18 cellular contexts compared by ENCODE assay signal in the genomic region with DNA sequence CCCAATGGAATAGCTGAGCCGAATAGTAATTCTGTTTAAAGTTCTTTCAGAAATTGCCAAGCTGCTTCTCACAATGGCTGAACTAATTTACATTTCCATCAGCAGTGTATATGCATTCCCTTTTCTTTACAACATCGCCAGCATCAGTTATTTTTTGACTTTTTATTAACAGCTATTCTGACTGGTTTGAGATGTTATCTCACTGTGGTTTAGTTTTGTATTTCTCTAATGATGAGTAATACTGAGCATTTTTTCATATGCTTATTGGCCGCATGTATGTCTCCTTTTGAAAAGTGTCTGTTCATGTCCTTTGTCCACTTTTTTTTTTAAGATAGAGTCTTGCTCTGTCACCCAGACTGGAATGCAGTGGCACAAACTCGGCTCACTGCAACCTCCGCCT.
DNase-seq lines count a peak whose midpoint lies in the region; ATAC-seq and TF ChIP-seq lines count a peak whose summit lies in the region.
"Had no signal": no experiment of that assay in that cellular context is flagged by ENCODE, and none has a peak within 500 bp of the region (broad histone marks: within the 10 kb centered on the region; RNA-seq: fewer than 3 reads in every experiment).

No MANE protein-coding gene starts in this region.

- H2AFZ ChIP-seq in mammary epithelial cell (ENCODE audit: low read depth, low read length): no peak overlapping the region
- H2AFZ ChIP-seq in mesenchymal stem cell (ENCODE audit: low read depth, low read length): no peak overlapping the region
- H2AFZ ChIP-seq: PC-9 had no signal

- no peak for TF ChIP-seq CTCF in mammary epithelial cell (conservative IDR thresholded peaks at IDR 0.05 in 1 of 2, IDR thresholded peaks at IDR 0.05 in 1 of 2; ENCODE audit: extremely low read depth in 1 of 2, insufficient read depth in 1 of 2, low read depth in 1 of 2, low read length in 2 of 2)
- TF ChIP-seq CTCF in breast epithelium (IDR thresholded peaks at IDR 0.05): no peak
- TF ChIP-seq CTCF in vagina (IDR thresholded peaks at IDR 0.05): no peak

- H3K9me3 Mint-ChIP-seq in CD8-positive, alpha-beta memory T cell: no peaks in the 10 kb centered on the region

- H3K27me3 Mint-ChIP-seq in CD8-positive, alpha-beta memory T cell: no peaks in the 10 kb centered on the region

- H3K4ac ChIP-seq in mesenchymal stem cell (ENCODE audit: low read depth in 1 of 2, low read length in 2 of 2): no peak overlapping the region

- no peak overlapping the region for H4K91ac ChIP-seq in mesenchymal stem cell (ENCODE audit: low read length)

- H3K4me2 ChIP-seq in mammary epithelial cell (ENCODE audit: insufficient read depth, low read depth, low read length) (no peak overlapping the region), mesenchymal stem cell (ENCODE audit: low read length, poor library complexity, severe bottlenecking) (no peak overlapping the region)
- H3K4me2 ChIP-seq: A549; BLaER1 treated with 17β-estradiol and CSF1 and Interleukin-3, amounts not matched to agents 10 nM and 100 nM; KMS-11; PC-9 had no signal

- peaks cover 0 to 3% (median 0%) of the 10 kb centered on the region in 3 donors for H3K4me1 Mint-ChIP-seq in CD8-positive, alpha-beta memory T cell

- no peak overlapping the region for H2AK5ac ChIP-seq in mesenchymal stem cell (ENCODE audit: low read length, severe bottlenecking)

- H3K4me3 ChIP-seq in mammary epithelial cell (replicated peaks in 1 of 3; ENCODE audit: insufficient read depth in 1 of 3, low read depth in 2 of 3, low read length in 3 of 3) (no peak overlapping the region), breast epithelium (no peak overlapping the region), mesenchymal stem cell (ENCODE audit: insufficient read depth in 1 of 2, low read depth in 1 of 2, low read length in 2 of 2) (no peak overlapping the region), vagina (no peak overlapping the region)
- no peak overlapping the region for H3K4me3 ChIP-seq in CD8-positive, alpha-beta memory T cell (ENCODE audit: low read length)
- H3K4me3 ChIP-seq: A549; BLaER1 treated with 17β-estradiol and CSF1 and Interleukin-3, amounts not matched to agents 10 nM and 100 nM; MG63; PC-9 had no signal

- no peak overlapping the region for H3K23ac ChIP-seq in mesenchymal stem cell (ENCODE audit: low read length in 2 of 2)

- no peak overlapping the region for H4K8ac ChIP-seq in mesenchymal stem cell (ENCODE audit: low read length)

- no peak overlapping the region for H3K27ac ChIP-seq in mammary epithelial cell (ENCODE audit: insufficient read depth, low read depth, low read length)
- no peak overlapping the region for H3K27ac ChIP-seq in breast epithelium
- H3K27ac ChIP-seq in mesenchymal stem cell (ENCODE audit: low read length, poor library complexity, severe bottlenecking): no peak overlapping the region
- no peak overlapping the region for H3K27ac ChIP-seq in vagina
- no peak overlapping the region for H3K27ac ChIP-seq in CD8-positive, alpha-beta memory T cell (ENCODE audit: low read depth, low read length)
- H3K27ac ChIP-seq: A549; BLaER1 treated with 17β-estradiol and CSF1 and Interleukin-3, amounts not matched to agents 10 nM and 100 nM; KMS-11; PC-9 had no signal

- CTCF ChIA-PET in mammary epithelial cell (lab: Charles Lee; ENCODE audit: low non-redundant PET): no interaction called here
- CTCF ChIA-PET in CD8-positive, alpha-beta memory T cell (lab: Charles Lee): no interaction called here

- POLR2A ChIA-PET in CD8-positive, alpha-beta memory T cell (lab: Charles Lee): no interaction called here

- BruUV-seq in mammary epithelial cell (replicated peaks; lab: Mats Ljungman, UMichigan): no TSS peak

- no peak overlapping the region for H3K14ac ChIP-seq in mesenchymal stem cell (ENCODE audit: low read length in 2 of 2)

- no peak overlapping the region for H2BK5ac ChIP-seq in mesenchymal stem cell (ENCODE audit: low read depth, low read length, poor library complexity, severe bottlenecking)

- H3K9me3 ChIP-seq in mammary epithelial cell (replicated peaks; ENCODE audit: insufficient read depth, low read length): no peaks in the 10 kb centered on the region
- H3K9me3 ChIP-seq in breast epithelium: no peaks in the 10 kb centered on the region
- no peaks in the 10 kb centered on the region for H3K9me3 ChIP-seq in mesenchymal stem cell (ENCODE audit: control insufficient read depth, low read length)
- H3K9me3 ChIP-seq in vagina: no peaks in the 10 kb centered on the region
- H3K9me3 ChIP-seq in CD8-positive, alpha-beta memory T cell (ENCODE audit: low read length): no peaks in the 10 kb centered on the region
- H3K9me3 ChIP-seq: A549; BLaER1 treated with 17β-estradiol and CSF1 and Interleukin-3, amounts not matched to agents 10 nM and 100 nM; MG63 had no signal

- no peak overlapping the region for H2BK15ac ChIP-seq in mesenchymal stem cell (ENCODE audit: low read depth, poor library complexity, severe bottlenecking)

- H3K36me3 ChIP-seq in mammary epithelial cell (ENCODE audit: insufficient read depth, low read length) (peaks cover 21% of the 10 kb centered on the region), breast epithelium (no peaks in the 10 kb centered on the region), mesenchymal stem cell (ENCODE audit: control insufficient read depth in 1 of 2, insufficient read depth in 2 of 2, low read depth in 1 of 2, low read length in 2 of 2) (peaks cover 19 to 81% of the 10 kb centered on the region in 2 experiments), vagina (peaks cover 0 to 15% of the 10 kb centered on the region in 2 donors)
- peaks cover 3% of the 10 kb centered on the region for H3K36me3 ChIP-seq in CD8-positive, alpha-beta memory T cell (ENCODE audit: insufficient read depth, low read length)

- no peaks in the 10 kb centered on the region for H4K20me1 ChIP-seq in mammary epithelial cell (ENCODE audit: insufficient read depth, low read length)
- H4K20me1 ChIP-seq: BLaER1 treated with 17β-estradiol and CSF1 and Interleukin-3, amounts not matched to agents 10 nM and 100 nM had no signal

- H3K27me3 ChIP-seq in mammary epithelial cell (ENCODE audit: insufficient read depth, low read length) (no peaks in the 10 kb centered on the region), breast epithelium (no peaks in the 10 kb centered on the region), mesenchymal stem cell (ENCODE audit: control insufficient read depth in 1 of 2, insufficient read depth in 1 of 2, low read length in 2 of 2) (no peaks in the 10 kb centered on the region), vagina (no peaks in the 10 kb centered on the region)
- H3K27me3 ChIP-seq in CD8-positive, alpha-beta memory T cell (ENCODE audit: insufficient read depth, low read length, poor library complexity, severe bottlenecking): no peaks in the 10 kb centered on the region
- H3K27me3 ChIP-seq: BLaER1 treated with 17β-estradiol and CSF1 and Interleukin-3, amounts not matched to agents 10 nM and 100 nM; MG63 had no signal

- no peak overlapping the region for H3K9ac ChIP-seq in mammary epithelial cell (ENCODE audit: insufficient read depth, low read length)
- H3K9ac ChIP-seq in mesenchymal stem cell (ENCODE audit: low read length): no peak overlapping the region
- H3K9ac ChIP-seq: BLaER1 treated with 17β-estradiol and CSF1 and Interleukin-3, amounts not matched to agents 10 nM and 100 nM; KMS-11 had no signal

- in situ Hi-C loops in mammary epithelial cell (cut with MboI; ENCODE audit: low sequenced_read_pairs in 2 of 2): no loop called here

- H3K27ac Mint-ChIP-seq in CD8-positive, alpha-beta memory T cell: peak overlapping the region in 3 of 8 donors; percentile 11 to 80 (median 18)

- H2BK120ac ChIP-seq in mesenchymal stem cell (ENCODE audit: low read depth, low read length): no peak overlapping the region

- no peak overlapping the region for H2BK12ac ChIP-seq in mesenchymal stem cell (ENCODE audit: low read length in 2 of 2)

- DNase-seq in mammary epithelial cell (peak; percentile 64), breast epithelium (ENCODE audit: low spot score in 2 of 2) (no peak), M059J (ENCODE audit: low read depth) (peak; percentile 68), astrocyte of the hippocampus (ENCODE audit: low read depth, low spot score) (peak; percentile 17), mesenchymal stem cell (peak; percentile 55), vagina (ENCODE audit: extremely low spot score in 2 of 2) (no peak)
- DNase-seq in CD8-positive, alpha-beta memory T cell: no peak
- DNase-seq: COR-L47, MG63, NCI-H1092, NCI-H146, NCI-H510A treated with DMSO at 0.1 percent for 48 hours, NCI-H82, PC-9 had no signal

- H3K36me3 Mint-ChIP-seq in CD8-positive, alpha-beta memory T cell: peaks cover 0 to 67% (median 15%) of the 10 kb centered on the region in 3 donors

- H3K79me2 ChIP-seq in mammary epithelial cell (ENCODE audit: insufficient read depth, low read length): no peaks in the 10 kb centered on the region

- no peak overlapping the region for H3K4me3 Mint-ChIP-seq in CD8-positive, alpha-beta memory T cell

- dilution Hi-C loops in mammary epithelial cell (cut with HindIII; ENCODE audit: low sequenced_read_pairs): no loop called here

- H3K79me1 ChIP-seq in mesenchymal stem cell (replicated peaks; ENCODE audit: low read length, poor library complexity, severe bottlenecking): peaks cover 8% of the 10 kb centered on the region

- WGBS in mammary epithelial cell (ENCODE audit: low coverage, missing lambda C conversion rate): 81% methylated on average over 5 of the region's 5 CpGs
- 80% methylated on average over 4 of the region's 5 CpGs for WGBS in mesenchymal stem cell

- H3K18ac ChIP-seq in mesenchymal stem cell (ENCODE audit: low read depth in 1 of 2, low read length in 2 of 2): no peak overlapping the region

- H3K4me1 ChIP-seq in mammary epithelial cell (ENCODE audit: insufficient read depth, low read length): no peaks in the 10 kb centered on the region
- no peaks in the 10 kb centered on the region for H3K4me1 ChIP-seq in breast epithelium
- peaks cover 2% of the 10 kb centered on the region for H3K4me1 ChIP-seq in mesenchymal stem cell (ENCODE audit: control insufficient read depth, insufficient read depth, low read depth, low read length)
- no peaks in the 10 kb centered on the region for H3K4me1 ChIP-seq in vagina
- no peaks in the 10 kb centered on the region for H3K4me1 ChIP-seq in CD8-positive, alpha-beta memory T cell (ENCODE audit: insufficient read depth, low read length)
- H3K4me1 ChIP-seq: A549; BLaER1 treated with 17β-estradiol and CSF1 and Interleukin-3, amounts not matched to agents 10 nM and 100 nM had no signal

- TF ChIP-seq POLR2A in breast epithelium (IDR thresholded peaks at IDR 0.05): no peak
- no peak for TF ChIP-seq POLR2A in vagina (IDR thresholded peaks at IDR 0.05)

- no peak for ATAC-seq in GM18517 (IDR thresholded peaks at IDR 0.05; ENCODE audit: unreplicated experiment)
- ATAC-seq: A549 had no signal

- intact Hi-C loops in mammary epithelial cell (cut with micrococcal nuclease): no loop called here
- intact Hi-C loops in breast epithelium (cut with DNase I; ENCODE audit: low total_unique reads): loop anchor here (10.0 kb wide), 1 partner anchor 122 kb away; no protein-coding TSS in a partner anchor
- intact Hi-C loops in vagina (cut with DNase I): no loop called here

Comparison
In these comparisons a context has a peak if more than half of its experiments do, and no peak if none do; other contexts are left out.
1. DNase-seq: peak in mammary epithelial cell (single experiment), M059J (single experiment), astrocyte of the hippocampus (single experiment) and mesenchymal stem cell (single experiment); none in breast epithelium (0 of 2), vagina (0 of 2) and CD8-positive, alpha-beta memory T cell (0 of 5).